Comparison of ENCODE assay signal across 12 cellular contexts in genomic region chr7:100003711-100004661, GRCh38. TPM values are rescaled to one million over a fixed set of nuclear protein-coding genes. Genes with fewer than 3 reads are reported as not detected.
DNase-seq lines count a peak whose midpoint lies in the region; ATAC-seq and TF ChIP-seq lines count a peak whose summit lies in the region.
"Had no signal": no experiment of that assay in that cellular context is flagged by ENCODE, and none has a peak within 500 bp of the region (broad histone marks: within the 10 kb centered on the region; RNA-seq: fewer than 3 reads in every experiment).

No MANE protein-coding gene starts in this region.

- DNase-seq in DMS53 treated with DMSO at 0.1 percent for 48 hours (lab: John Stamatoyannopoulos, UW; ENCODE audit: unreplicated experiment) (peak; percentile 99), NCI-H748 (lab: John Stamatoyannopoulos, UW; ENCODE audit: unreplicated experiment) (peak; percentile 86), fibroblast of villous mesenchyme (ENCODE audit: low read depth) (peak; percentile 71), nucleus accumbens (lab: John Stamatoyannopoulos, UW) (peak in 53 of 56 donors; percentile 9 to 82 (median 50)), MV-4-11 (lab: John Stamatoyannopoulos, UW) (no peak), H4 (ENCODE audit: low spot score) (no peak), DMS79 (lab: John Stamatoyannopoulos, UW) (no peak)
- DNase-seq: CD4-positive, alpha-beta T cell had no signal

- no peak for TF ChIP-seq CTCF in fibroblast of villous mesenchyme (IDR thresholded peaks at IDR 0.05; ENCODE audit: insufficient read depth, low read depth, low read length)

- no peak overlapping the region for H3K4me3 ChIP-seq in fibroblast of villous mesenchyme (ENCODE audit: low read depth, low read length)

- no peak for ATAC-seq in GM21360 (IDR thresholded peaks at IDR 0.05; ENCODE audit: unreplicated experiment)

RNA-seq across cellular contexts. Expression of gene ZKSCAN1, which starts 11.4 kb away (rescaled TPM):
- 29.6 and 41.9 TPM in 2 replicates for total RNA-seq in fibroblast of villous mesenchyme
- total RNA-seq in H4 (2014; rRNA removed; shearing (Covaris generic)): 9.1 and 12.2 TPM in 2 replicates

RNA-seq across cellular contexts. Expression of gene AZGP1, which starts 28.2 kb away (rescaled TPM):
- not detected in 2 replicates for total RNA-seq in fibroblast of villous mesenchyme
- total RNA-seq in H4 (2014; rRNA removed; shearing (Covaris generic)): 1.3 and 3.5 TPM in 2 replicates
- total RNA-seq: CD4-positive, alpha-beta T cell; dermis microvascular lymphatic vessel endothelial cell; NCI-H460; renal cortical epithelial cell had no signal

RNA-seq across cellular contexts. Expression of gene ZSCAN21, which starts 45.6 kb away (rescaled TPM):
- total RNA-seq in fibroblast of villous mesenchyme: 9.0 and 11.7 TPM in 2 replicates
- total RNA-seq in H4 (2014; rRNA removed; shearing (Covaris generic)): 11.7 and 17.4 TPM in 2 replicates

Comparison
In these comparisons a context has a peak if more than half of its experiments do, and no peak if none do; other contexts are left out.
1. DNase-seq: peak in DMS53 treated with DMSO at 0.1 percent for 48 hours (single experiment), NCI-H748 (single experiment), fibroblast of villous mesenchyme (single experiment) and nucleus accumbens (53 of 56); none in MV-4-11 (single experiment), H4 (single experiment) and DMS79 (single experiment).